Comparison of ENCODE assay signal across 21 cellular contexts in genomic region chr9:132752877-132753592, GRCh38.
A peak's percentile ranks its signal among the peaks of the same experiment; 100 is the strongest.
DNase-seq lines count a peak whose midpoint lies in the region; ATAC-seq and TF ChIP-seq lines count a peak whose summit lies in the region.
"Had no signal": no experiment of that assay in that cellular context is flagged by ENCODE, and none has a peak within 500 bp of the region (broad histone marks: within the 10 kb centered on the region; RNA-seq: fewer than 3 reads in every experiment).

No MANE protein-coding gene starts in this region.

- peak overlapping the region; percentile 63; the same call in 1 of the 2 replicates for H3K27ac ChIP-seq in HEK293 (ENCODE audit: extremely low read depth, low read depth, low read length)
- H3K27ac ChIP-seq in coronary artery, result no peak overlapping the region
- H3K27ac ChIP-seq: foreskin keratinocyte, prostate gland, SK-N-MC, spleen, thoracic aorta had no signal

- in situ Hi-C loops in ACHN (cut with HindIII; ENCODE audit: low pct_ligation_motif_present, low pct_unique_long_range_greater_than_20kb, low sequenced_read_pairs), result no loop called here

- TF ChIP-seq CTCF in HEK293 (tag by site-specific recombination; IDR thresholded peaks at IDR 0.05) (no peak), coronary artery (IDR thresholded peaks at IDR 0.05) (no peak), nephron progenitor cell (IDR thresholded peaks at IDR 0.05) (no peak)

- H3K4me1 ChIP-seq in HEK293 (ENCODE audit: control insufficient read depth, insufficient read depth, low read length), result peaks cover 7% of the 10 kb centered on the region
- H3K4me1 ChIP-seq: foreskin keratinocyte, HAP-1, prostate gland, spleen had no signal

- CTCF ChIA-PET in HEK293 (lab: Yijun Ruan, JAX), result no interaction called here

- POLR2A ChIA-PET in HEK293 (lab: Yijun Ruan, JAX), result interaction anchor here (1.3 kb wide), 1 partner anchor 83 kb away, joined by 5 read pairs; the partner anchor contains the start of genes DDX31 and GTF3C4

- no peaks in the 10 kb centered on the region for H3K9me3 Mint-ChIP-seq in nephron progenitor cell
- H3K9me3 Mint-ChIP-seq in activated T-cell treated with anti-CD3 and anti-CD28 coated beads, Interleukin-2, amount 50 U/mL, for 24 hours, result no peaks in the 10 kb centered on the region
- H3K9me3 Mint-ChIP-seq: naive thymus-derived CD4-positive, alpha-beta T cell had no signal

- H3K27me3 Mint-ChIP-seq in nephron progenitor cell (ENCODE audit: low read depth, poor library complexity), result peaks cover 5% of the 10 kb centered on the region
- peaks cover 4% of the 10 kb centered on the region for H3K27me3 Mint-ChIP-seq in activated T-cell treated with anti-CD3 and anti-CD28 coated beads, Interleukin-2, amount 50 U/mL, for 24 hours

- no peaks in the 10 kb centered on the region for H3K9me3 ChIP-seq in HEK293 (ENCODE audit: control insufficient read depth, insufficient read depth, low read depth, low read length)
- H3K9me3 ChIP-seq: HAP-1, prostate gland, spleen, thoracic aorta had no signal

- no peaks in the 10 kb centered on the region for H3K36me3 ChIP-seq in HEK293 (ENCODE audit: control insufficient read depth in 2 of 2, insufficient read depth in 1 of 2, low read length in 2 of 2)
- H3K36me3 ChIP-seq: HAP-1, prostate gland, spleen, thoracic aorta had no signal

- ATAC-seq in HG03457 (IDR thresholded peaks at IDR 0.05; ENCODE audit: unreplicated experiment) (no peak), HG03565 (IDR thresholded peaks at IDR 0.05; ENCODE audit: unreplicated experiment) (no peak)
- ATAC-seq: activated CD4-positive, CD25-positive, alpha-beta regulatory T cell treated with anti-CD3 and anti-CD28 coated beads, Interleukin-2, amount 50 U/mL, for 24 hours; foreskin keratinocyte; naive thymus-derived CD4-positive, alpha-beta T cell; Panc1 had no signal

- H3K4me3 Mint-ChIP-seq in nephron progenitor cell, result peak overlapping the region; percentile 1
- no peak overlapping the region for H3K4me3 Mint-ChIP-seq in activated T-cell treated with anti-CD3 and anti-CD28 coated beads, Interleukin-2, amount 50 U/mL, for 24 hours
- H3K4me3 Mint-ChIP-seq: naive thymus-derived CD4-positive, alpha-beta T cell had no signal

- H3K36me3 Mint-ChIP-seq in nephron progenitor cell (ENCODE audit: low read depth), result no peaks in the 10 kb centered on the region
- no peaks in the 10 kb centered on the region for H3K36me3 Mint-ChIP-seq in activated T-cell treated with anti-CD3 and anti-CD28 coated beads, Interleukin-2, amount 50 U/mL, for 24 hours (ENCODE audit: low read depth)
- H3K36me3 Mint-ChIP-seq: naive thymus-derived CD4-positive, alpha-beta T cell had no signal

- DNase-seq in D341Med (ENCODE audit: low spot score), result peak; percentile 16
- DNase-seq in coronary artery (ENCODE audit: low spot score), result peak; percentile 54
- DNase-seq in nephron progenitor cell, result no peak
- DNase-seq in activated T-cell treated with anti-CD3 and anti-CD28 coated beads, Interleukin-2, amount 50 U/mL, for 24 hours, result no peak
- no peak for DNase-seq in ACHN
- DNase-seq: activated naive CD4-positive, alpha-beta T cell treated with Interleukin-2 at 50 U/mL for 16 hours; AML-193; foreskin keratinocyte; naive thymus-derived CD4-positive, alpha-beta T cell; NCI-H187; spleen; T-helper 9 cell had no signal

- H3K4me3 ChIP-seq in HEK293 (ENCODE audit: low read depth, low read length) (no peak overlapping the region), coronary artery (no peak overlapping the region)
- H3K4me3 ChIP-seq: HAP-1, prostate gland, SK-N-MC, spleen, thoracic aorta had no signal

- no peak overlapping the region for H3K27ac Mint-ChIP-seq in nephron progenitor cell
- H3K27ac Mint-ChIP-seq in activated T-cell treated with anti-CD3 and anti-CD28 coated beads, Interleukin-2, amount 50 U/mL, for 24 hours, result no peak overlapping the region
- H3K27ac Mint-ChIP-seq: naive thymus-derived CD4-positive, alpha-beta T cell had no signal

- H3K4me1 Mint-ChIP-seq in nephron progenitor cell, result peaks cover 76% of the 10 kb centered on the region
- H3K4me1 Mint-ChIP-seq in activated T-cell treated with anti-CD3 and anti-CD28 coated beads, Interleukin-2, amount 50 U/mL, for 24 hours (ENCODE audit: low read depth), result no peaks in the 10 kb centered on the region
- H3K4me1 Mint-ChIP-seq: naive thymus-derived CD4-positive, alpha-beta T cell had no signal

TF ChIP-seq in HEK293, 187 proteins besides CTCF, POLR2A, EP300 and RAD21 (continues in another document):
- no peak for TF ChIP-seq ELK4 (IDR thresholded peaks at IDR 0.05; ENCODE audit: borderline replicate concordance, low read depth, low read length)
- TF ChIP-seq OSR2 (tag by site-specific recombination; IDR thresholded peaks at IDR 0.05), result peak; percentile 88
- no peak for TF ChIP-seq ZNF791 (tag by site-specific recombination; IDR thresholded peaks at IDR 0.05)
- TF ChIP-seq FEZF1 (tag by site-specific recombination; IDR thresholded peaks at IDR 0.05), result peak; percentile 67; the same call in 1 of the 2 replicates
- peak; percentile 57; the same call in 1 of the 2 replicates for TF ChIP-seq ZFP69B (tag by site-specific recombination; IDR thresholded peaks at IDR 0.05)
- 0 out of 2 replicates have a peak, but pooled peaks have one; percentile 58 for TF ChIP-seq KLF10 (tag by site-specific recombination; IDR thresholded peaks at IDR 0.05)
- TF ChIP-seq ZNF548 (tag by site-specific recombination; IDR thresholded peaks at IDR 0.05), result no peak
- no peak for TF ChIP-seq ZNF501 (tag by site-specific recombination; IDR thresholded peaks at IDR 0.05)
- no peak for TF ChIP-seq ZNF704 (tag by site-specific recombination; IDR thresholded peaks at IDR 0.05)
- TF ChIP-seq, protein P1, sequence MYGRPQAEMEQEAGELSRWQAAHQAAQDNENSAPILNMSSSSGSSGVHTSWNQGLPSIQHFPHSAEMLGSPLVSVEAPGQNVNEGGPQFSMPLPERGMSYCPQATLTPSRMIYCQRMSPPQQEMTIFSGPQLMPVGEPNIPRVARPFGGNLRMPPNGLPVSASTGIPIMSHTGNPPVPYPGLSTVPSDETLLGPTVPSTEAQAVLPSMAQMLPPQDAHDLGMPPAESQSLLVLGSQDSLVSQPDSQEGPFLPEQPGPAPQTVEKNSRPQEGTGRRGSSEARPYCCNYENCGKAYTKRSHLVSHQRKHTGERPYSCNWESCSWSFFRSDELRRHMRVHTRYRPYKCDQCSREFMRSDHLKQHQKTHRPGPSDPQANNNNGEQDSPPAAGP (tag by site-specific recombination; IDR thresholded peaks at IDR 0.05), result peak; percentile 97
- TF ChIP-seq, protein P2, sequence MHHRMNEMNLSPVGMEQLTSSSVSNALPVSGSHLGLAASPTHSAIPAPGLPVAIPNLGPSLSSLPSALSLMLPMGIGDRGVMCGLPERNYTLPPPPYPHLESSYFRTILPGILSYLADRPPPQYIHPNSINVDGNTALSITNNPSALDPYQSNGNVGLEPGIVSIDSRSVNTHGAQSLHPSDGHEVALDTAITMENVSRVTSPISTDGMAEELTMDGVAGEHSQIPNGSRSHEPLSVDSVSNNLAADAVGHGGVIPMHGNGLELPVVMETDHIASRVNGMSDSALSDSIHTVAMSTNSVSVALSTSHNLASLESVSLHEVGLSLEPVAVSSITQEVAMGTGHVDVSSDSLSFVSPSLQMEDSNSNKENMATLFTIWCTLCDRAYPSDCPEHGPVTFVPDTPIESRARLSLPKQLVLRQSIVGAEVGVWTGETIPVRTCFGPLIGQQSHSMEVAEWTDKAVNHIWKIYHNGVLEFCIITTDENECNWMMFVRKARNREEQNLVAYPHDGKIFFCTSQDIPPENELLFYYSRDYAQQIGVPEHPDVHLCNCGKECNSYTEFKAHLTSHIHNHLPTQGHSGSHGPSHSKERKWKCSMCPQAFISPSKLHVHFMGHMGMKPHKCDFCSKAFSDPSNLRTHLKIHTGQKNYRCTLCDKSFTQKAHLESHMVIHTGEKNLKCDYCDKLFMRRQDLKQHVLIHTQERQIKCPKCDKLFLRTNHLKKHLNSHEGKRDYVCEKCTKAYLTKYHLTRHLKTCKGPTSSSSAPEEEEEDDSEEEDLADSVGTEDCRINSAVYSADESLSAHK (tag by site-specific recombination; IDR thresholded peaks at IDR 0.05), result peak; percentile 94
- no peak for TF ChIP-seq ZNF202 (tag by site-specific recombination; IDR thresholded peaks at IDR 0.05; ENCODE audit: borderline replicate concordance)
- peak; percentile 28; the same call in 1 of the 2 replicates for TF ChIP-seq ZNF596 (tag by site-specific recombination; IDR thresholded peaks at IDR 0.05)
- TF ChIP-seq ZNF423 (tag by site-specific recombination; IDR thresholded peaks at IDR 0.05), result peak; percentile 48; the same call in 1 of the 2 replicates
- no peak for TF ChIP-seq ZSCAN23 (tag by site-specific recombination; IDR thresholded peaks at IDR 0.05)

Comparison
In these comparisons a context has a peak if more than half of its experiments do, and no peak if none do; other contexts are left out.
1. DNase-seq: peak in D341Med (single experiment) and coronary artery (single experiment); none in nephron progenitor cell (single experiment), activated T-cell treated with anti-CD3 and anti-CD28 coated beads, Interleukin-2, amount 50 U/mL, for 24 hours (single experiment) and ACHN (single experiment).